ENCODE assay signal across 9 cellular contexts in genomic region chr6:30493643-30494250, GRCh38. TPM values are rescaled to one million over a fixed set of nuclear protein-coding genes. Genes with fewer than 3 reads are reported as not detected.
DNase-seq lines count a peak whose midpoint lies in the region; TF ChIP-seq lines count a peak whose summit lies in the region.
"Had no signal": no experiment of that assay in that cellular context is flagged by ENCODE, and none has a peak within 500 bp of the region (broad histone marks: within the 10 kb centered on the region; RNA-seq: fewer than 3 reads in every experiment).

No MANE protein-coding gene starts in this region.

- WGBS in endodermal cell (ENCODE audit: insufficient coverage in 1 of 2, insufficient read length in 1 of 2), 2 experiments, result 81 to 84% methylated on average over 5 to 8 of the region's 8 CpGs
- WGBS in testis, 2 donors, result 68 to 72% methylated on average over 8 of the region's 8 CpGs
- 72 to 82% (median 76%) methylated on average over 7 to 8 of the region's 8 CpGs for WGBS in stomach, 5 donors

- peaks cover 12% of the 10 kb centered on the region for H3K4me1 Mint-ChIP-seq in endodermal cell

- H3K4me3 ChIP-seq in WI38 (ENCODE audit: low read depth, low read length) (no peak overlapping the region), endodermal cell (ENCODE audit: low read length) (no peak overlapping the region), testis (no peak overlapping the region), stomach (peak overlapping the region in 2 of 4 donors; percentile 17 to 87)

- H3K27me3 Mint-ChIP-seq in endodermal cell (ENCODE audit: insufficient read depth), result peaks cover 2% of the 10 kb centered on the region

- H3K36me3 ChIP-seq in endodermal cell (ENCODE audit: control insufficient read depth, insufficient read depth, low read length), result peaks cover 13% of the 10 kb centered on the region
- no peaks in the 10 kb centered on the region for H3K36me3 ChIP-seq in testis (ENCODE audit: low read depth, missing control alignments)
- H3K36me3 ChIP-seq in stomach, result peaks cover 30 to 44% (median 43%) of the 10 kb centered on the region in 4 donors

- no peak overlapping the region for H3K9ac ChIP-seq in endodermal cell (ENCODE audit: extremely low read depth, low read length, poor library complexity, severe bottlenecking)

- H3K27ac Mint-ChIP-seq in endodermal cell, result no peak overlapping the region
- H3K27ac Mint-ChIP-seq: brain had no signal

- TF ChIP-seq CTCF in WI38 (IDR thresholded peaks at IDR 0.05; ENCODE audit: low read depth, low read length) (peak; percentile 19; the same call in 1 of the 2 replicates), endodermal cell (conservative IDR thresholded peaks at IDR 0.05) (peak; percentile 77), testis (IDR thresholded peaks at IDR 0.05) (no peak), stomach (IDR thresholded peaks at IDR 0.05) (peak in 1 of 7 experiments; percentile 12)

- TF ChIP-seq EP300 in stomach (IDR thresholded peaks at IDR 0.05), result no peak

- H3K4me1 ChIP-seq in endodermal cell (ENCODE audit: control insufficient read depth, insufficient read depth, low read length), result no peaks in the 10 kb centered on the region
- peaks cover 10% of the 10 kb centered on the region for H3K4me1 ChIP-seq in testis
- H3K4me1 ChIP-seq in stomach, result peaks cover 24 to 76% (median 35%) of the 10 kb centered on the region in 4 donors

- intact Hi-C loops in testis (cut with DNase I; ENCODE audit: low total_unique reads), result no loop called here
- intact Hi-C loops in stomach (cut with DNase I; ENCODE audit: low total_unique reads), result no loop called here

- H3K4me3 Mint-ChIP-seq in endodermal cell, result no peak overlapping the region

- TF ChIP-seq POLR2A in GM18526 (IDR thresholded peaks at IDR 0.05; ENCODE audit: extremely low read depth, insufficient read length) (peak; percentile 72), testis (IDR thresholded peaks at IDR 0.05) (no peak), stomach (IDR thresholded peaks at IDR 0.05) (no peak)

- H3K36me3 Mint-ChIP-seq in endodermal cell (ENCODE audit: low read depth), result peaks cover 28% of the 10 kb centered on the region

- H3K9me3 ChIP-seq in endodermal cell (ENCODE audit: control insufficient read depth, low read length), result no peaks in the 10 kb centered on the region
- H3K9me3 ChIP-seq in testis, result no peaks in the 10 kb centered on the region
- H3K9me3 ChIP-seq in stomach, result no peaks in the 10 kb centered on the region

- DNase-seq in endodermal cell, result peak; percentile 84
- DNase-seq in stimulated activated CD4-positive, alpha-beta T cell treated with anti-CD3 and anti-CD28 coated beads, Interleukin-4, amount 100 ng/mL, for 1 hour, result peak; percentile 61
- DNase-seq in NCI-H2227 treated with DMSO at 0.1 percent for 48 hours (lab: John Stamatoyannopoulos, UW), result no peak
- DNase-seq in testis, result no peak
- no peak for DNase-seq in stomach
- no peak for DNase-seq in NCI-H2081 treated with DMSO at 0.1 percent for 48 hours (lab: John Stamatoyannopoulos, UW)

- peaks cover 4% of the 10 kb centered on the region for H3K9me3 Mint-ChIP-seq in endodermal cell

- H3K27me3 ChIP-seq in endodermal cell (ENCODE audit: control insufficient read depth, insufficient read depth, low read length, poor library complexity, severe bottlenecking), result no peaks in the 10 kb centered on the region
- H3K27me3 ChIP-seq in testis, result no peaks in the 10 kb centered on the region
- no peaks in the 10 kb centered on the region for H3K27me3 ChIP-seq in stomach

- H3K27ac ChIP-seq in endodermal cell (ENCODE audit: low read depth, low read length) (no peak overlapping the region), testis (no peak overlapping the region), stomach (peak overlapping the region in 1 of 5 donors; percentile 72)

RNA-seq across cellular contexts. Expression of gene HLA-E, which starts 4.4 kb away (rescaled TPM):
- total RNA-seq in endodermal cell, result 10 to 100 TPM; 31.7 to 38.4 TPM
- polyA plus RNA-seq in endodermal cell (2013, experiment 1 of 2), result 22.1 TPM
- polyA plus RNA-seq in endodermal cell (2013, experiment 2 of 2), result 24.1 TPM
- 100 to 1,000 TPM in 1 of 2 donors, 10 to 100 TPM in 1; 90.2 to 145 TPM for total RNA-seq in testis
- polyA plus RNA-seq in testis (ENCODE audit: insufficient read depth, low read depth, low replicate concordance), result 253 TPM
- total RNA-seq in stomach, result 100 to 1,000 TPM; 182 to 566 (median 272) TPM
- 100 to 1,000 TPM; 120 to 300 (median 121) TPM for polyA plus RNA-seq in stomach

Comparison
In these comparisons a context has a peak if more than half of its experiments do, and no peak if none do; other contexts are left out.
1. CTCF ChIP-seq: peak in WI38 (single experiment) and endodermal cell (single experiment); none in testis (0 of 3).
2. DNase-seq: peak in endodermal cell (single experiment) and stimulated activated CD4-positive, alpha-beta T cell treated with anti-CD3 and anti-CD28 coated beads, Interleukin-4, amount 100 ng/mL, for 1 hour (single experiment); none in NCI-H2227 treated with DMSO at 0.1 percent for 48 hours (single experiment), testis (single experiment), stomach (single experiment) and NCI-H2081 treated with DMSO at 0.1 percent for 48 hours (single experiment).